Comparison of ENCODE assay signal across 21 cellular contexts in genomic region chr2:192775011-192775410, GRCh38.
"Had no signal": no experiment of that assay in that cellular context is flagged by ENCODE, and none has a peak within 500 bp of the region (broad histone marks: within the 10 kb centered on the region; RNA-seq: fewer than 3 reads in every experiment).

No MANE protein-coding gene starts in this region.

- DNase-seq: colonic mucosa; cortex of kidney; dermis blood vessel endothelial cell; dorsolateral prefrontal cortex; effector CD4-positive, alpha-beta T cell; effector CD8-positive, alpha-beta T cell; effector memory CD4-positive, alpha-beta T cell; effector memory CD8-positive, alpha-beta T cell; endodermal cell; erythroblast; esophagus squamous epithelium; foreskin fibroblast; foreskin keratinocyte; foreskin melanocyte; gastrocnemius medialis; head of caudate nucleus; heart left ventricle; heart right ventricle had no signal

- H3K9me3 Mint-ChIP-seq: effector memory CD8-positive, alpha-beta T cell had no signal

- H3K27ac Mint-ChIP-seq: dendritic cell treated with granulocyte-macrophage colony-stimulating factor and Interleukin-4, amounts not matched to agents 40 ng/mL and 50 ng/mL, for 4 days; effector memory CD8-positive, alpha-beta T cell; endodermal cell had no signal

- H3K4me1 Mint-ChIP-seq: endodermal cell had no signal

- ATAC-seq: effector memory CD8-positive, alpha-beta T cell; esophagus mucosa; foreskin keratinocyte; gastrocnemius medialis; gastroesophageal sphincter; heart left ventricle; heart right ventricle had no signal

- H3K4me3 Mint-ChIP-seq: dendritic cell treated with granulocyte-macrophage colony-stimulating factor and Interleukin-4, amounts not matched to agents 40 ng/mL and 50 ng/mL, for 4 days; effector memory CD8-positive, alpha-beta T cell; endodermal cell had no signal

- H3K27me3 Mint-ChIP-seq: dendritic cell treated with granulocyte-macrophage colony-stimulating factor and Interleukin-4, amounts not matched to agents 40 ng/mL and 50 ng/mL, for 4 days; effector memory CD8-positive, alpha-beta T cell had no signal
